Comparison of ENCODE assay signal across 14 cellular contexts in genomic region chrX:71147496-71148277, GRCh38. TPM values are rescaled to one million over a fixed set of nuclear protein-coding genes. Genes with fewer than 3 reads are reported as not detected.
A peak's percentile ranks its signal among the peaks of the same experiment; 100 is the strongest.
DNase-seq lines count a peak whose midpoint lies in the region; ATAC-seq and TF ChIP-seq lines count a peak whose summit lies in the region.
"Had no signal": no experiment of that assay in that cellular context is flagged by ENCODE, and none has a peak within 500 bp of the region (broad histone marks: within the 10 kb centered on the region; RNA-seq: fewer than 3 reads in every experiment).

No MANE protein-coding gene starts in this region.

- no peaks in the 10 kb centered on the region for H4K20me1 ChIP-seq in GM23338 (replicated peaks; ENCODE audit: insufficient read depth)

- peak in 1 of 2 experiments; percentile 17; a peak in 1 of 4 replicates for TF ChIP-seq CTCF in GM23338 (conservative IDR thresholded peaks at IDR 0.05; ENCODE audit: low read depth in 2 of 2)

- H3K4me3 ChIP-seq in GM23338, result no peak overlapping the region
- H3K4me3 ChIP-seq: GM23248 had no signal

- H3F3A ChIP-seq in GM23338 (replicated peaks; ENCODE audit: low read depth), result no peaks in the 10 kb centered on the region

- H3K27me3 ChIP-seq in GM23338 (ENCODE audit: insufficient read depth), result no peaks in the 10 kb centered on the region

- peaks cover 8% of the 10 kb centered on the region; the same call in 1 of the 2 replicates for H3K4me1 ChIP-seq in GM23338 (ENCODE audit: insufficient read depth)

- no peak overlapping the region for H3K27ac Mint-ChIP-seq in GM23338
- H3K27ac Mint-ChIP-seq: activated naive CD4-positive, alpha-beta T cell treated with anti-CD3 and anti-CD28 coated beads, Interleukin-2, amount 50 U/mL, for 72 hours had no signal

- DNase-seq in GM23338 (ENCODE audit: low spot score) (peak; percentile 6), hippocampal formation (lab: John Stamatoyannopoulos, UW) (peak; percentile 15 to 16), NCI-H1105 (lab: John Stamatoyannopoulos, UW) (no peak)
- DNase-seq: activated CD8-positive, alpha-beta memory T cell treated with anti-CD3 and anti-CD28 coated beads, Interleukin-2, amount 50 U/mL, for 4 hours; cerebellar nuclear complex; DMS153; GM23248; nephron progenitor cell; SK-N-SH had no signal

- ATAC-seq in GM23338 (peak; percentile 22), GM21390 (IDR thresholded peaks at IDR 0.05; ENCODE audit: unreplicated experiment) (no peak)
- ATAC-seq: activated naive CD4-positive, alpha-beta T cell treated with anti-CD3 and anti-CD28 coated beads, Interleukin-2, amount 50 U/mL, for 72 hours; esophagus mucosa had no signal

- no peak overlapping the region for H3K27ac ChIP-seq in GM23338 (ENCODE audit: low read depth)
- H3K27ac ChIP-seq: GM23248 had no signal

- H3K79me2 ChIP-seq in GM23338 (replicated peaks; ENCODE audit: insufficient read depth), result no peaks in the 10 kb centered on the region

- peaks cover 23% of the 10 kb centered on the region for H3K4me1 Mint-ChIP-seq in GM23338

- no peaks in the 10 kb centered on the region for H3K36me3 ChIP-seq in GM23338 (ENCODE audit: insufficient read depth)

- no peaks in the 10 kb centered on the region for H3K9me2 ChIP-seq in GM23338 (ENCODE audit: insufficient read depth)
- H3K9me2 ChIP-seq: SK-N-SH had no signal

- peaks cover 6% of the 10 kb centered on the region for H3K27me3 Mint-ChIP-seq in GM23338 (ENCODE audit: insufficient read depth, low read depth, poor library complexity)

- no peak overlapping the region for H3K4me3 Mint-ChIP-seq in GM23338
- H3K4me3 Mint-ChIP-seq: nephron progenitor cell had no signal

- H3K4me2 ChIP-seq in GM23338, result no peak overlapping the region
- H3K4me2 ChIP-seq: SK-N-SH had no signal

- no peak overlapping the region for H2AFZ ChIP-seq in GM23338
- H2AFZ ChIP-seq: GM23248 had no signal

- H3K9me3 Mint-ChIP-seq in GM23338, result no peaks in the 10 kb centered on the region
- H3K9me3 Mint-ChIP-seq: activated naive CD4-positive, alpha-beta T cell treated with anti-CD3 and anti-CD28 coated beads, Interleukin-2, amount 50 U/mL, for 72 hours had no signal

- peaks cover 2% of the 10 kb centered on the region; the same call in 1 of the 3 replicates for H3K36me3 Mint-ChIP-seq in GM23338 (ENCODE audit: low read depth)
- H3K36me3 Mint-ChIP-seq: activated naive CD4-positive, alpha-beta T cell treated with anti-CD3 and anti-CD28 coated beads, Interleukin-2, amount 50 U/mL, for 72 hours had no signal

TF ChIP-seq in GM23338, 12 proteins besides CTCF, POLR2A, EP300 and RAD21 (continues in another document):
- TF ChIP-seq ZNF462 (CRISPR knock-in tag; IDR thresholded peaks at IDR 0.05) (no peak), ZNF331 (CRISPR knock-in tag; IDR thresholded peaks at IDR 0.05; ENCODE audit: low read depth) (no peak), NANOG (IDR thresholded peaks at IDR 0.05; ENCODE audit: borderline replicate concordance) (no peak), CREB1 (CRISPR knock-in tag; IDR thresholded peaks at IDR 0.05; ENCODE audit: low read depth) (no peak), POLR2AphosphoS5 (IDR thresholded peaks at IDR 0.05; ENCODE audit: low read depth) (no peak), STAT1 (IDR thresholded peaks at IDR 0.05; ENCODE audit: unreplicated experiment) (no peak), ETS1 (IDR thresholded peaks at IDR 0.05) (no peak)

RNA-seq across cellular contexts. Expression of gene NLGN3, which starts 3.0 kb away (rescaled TPM):
- 15.3 and 17.2 TPM in 2 replicates for total RNA-seq in GM23338 (2014; rRNA removed; shearing (Covaris generic))
- 4.5 and 5.2 TPM in 2 replicates for polyA plus RNA-seq in GM23338 (2016; fragmentation: Nextera tagmentation; extraction: Ambion mirVana)

RNA-seq across cellular contexts. Expression of gene MED12, which starts 29.3 kb away (rescaled TPM):
- total RNA-seq in GM23338 (2014; rRNA removed; shearing (Covaris generic)), result 35.2 and 40.6 TPM in 2 replicates
- 6.9 and 7.1 TPM in 2 replicates for polyA plus RNA-seq in GM23338 (2016; fragmentation: Nextera tagmentation; extraction: Ambion mirVana)

RNA-seq across cellular contexts. Expression of gene IL2RG, which starts 36.3 kb away (rescaled TPM):
- not detected in 2 replicates for total RNA-seq in GM23338 (2014; rRNA removed; shearing (Covaris generic))
- polyA plus RNA-seq in GM23338 (2016; fragmentation: Nextera tagmentation; extraction: Ambion mirVana), result 0.26 and 0.31 TPM in 2 replicates
- total RNA-seq: GM23248 had no signal
- polyA plus RNA-seq: SK-N-SH had no signal

RNA-seq across cellular contexts. Expression of gene CXorf65, which starts 41.1 kb away (rescaled TPM):
- total RNA-seq in GM23338 (2014; rRNA removed; shearing (Covaris generic)), result not detected in 2 replicates
- 0.79 and 1.1 TPM in 2 replicates for polyA plus RNA-seq in GM23338 (2016; fragmentation: Nextera tagmentation; extraction: Ambion mirVana)
- total RNA-seq: esophagus mucosa, GM23248, skeletal muscle tissue, subcutaneous adipose tissue had no signal
- polyA plus RNA-seq: GM23248, SK-N-SH had no signal

RNA-seq across cellular contexts. Expression of gene FOXO4, which starts 52.0 kb away (rescaled TPM):
- total RNA-seq in GM23338 (2014; rRNA removed; shearing (Covaris generic)), result 26.6 and 31.4 TPM in 2 replicates
- 7.0 and 8.0 TPM in 2 replicates for polyA plus RNA-seq in GM23338 (2016; fragmentation: Nextera tagmentation; extraction: Ambion mirVana)
